15 cellular contexts compared by ENCODE assay signal in genomic region chr13:79987761-79988160, GRCh38.
A peak's percentile ranks its signal among the peaks of the same experiment; 100 is the strongest.
DNase-seq lines count a peak whose midpoint lies in the region; ATAC-seq and TF ChIP-seq lines count a peak whose summit lies in the region.
"Had no signal": no experiment of that assay in that cellular context is flagged by ENCODE, and none has a peak within 500 bp of the region (broad histone marks: within the 10 kb centered on the region; RNA-seq: fewer than 3 reads in every experiment).

No MANE protein-coding gene starts in this region.

- POLR2A ChIA-PET in IMR-90 (lab: Charles Lee; ENCODE audit: unreplicated experiment): no interaction called here

- DNase-seq in IMR-90 (no peak), adipocyte (ENCODE audit: low read depth) (no peak), foreskin keratinocyte (peak; percentile 31 to 72), smooth muscle cell (lab: John Stamatoyannopoulos, UW; ENCODE audit: unreplicated experiment) (no peak), Karpas-422 (no peak), BE2C (no peak), hepatic stellate cell (ENCODE audit: low spot score) (no peak)
- DNase-seq: CD4-positive, alpha-beta memory T cell; DMS79; GOT3; NCI-H1105 treated with DMSO at 0.1 percent for 48 hours; NCI-H187 treated with DMSO at 0.1 percent for 48 hours; NCI-H446; SHP77 had no signal

- no peak for TF ChIP-seq POLR2A in IMR-90 (IDR thresholded peaks at IDR 0.05; ENCODE audit: low read depth, low read length)

- H2AK5ac ChIP-seq in IMR-90 (ENCODE audit: low read depth, low read length): peak overlapping the region; percentile 43; the same call in 1 of the 2 replicates

- ATAC-seq in IMR-90 (ENCODE audit: low read depth) (no peak), foreskin keratinocyte (peak; percentile 76)

- in situ Hi-C loops in IMR-90 (cut with MboI; ENCODE audit: low sequenced_read_pairs): no loop called here

- H3K79me2 ChIP-seq in smooth muscle cell (ENCODE audit: low read depth): no peaks in the 10 kb centered on the region
- H3K79me2 ChIP-seq in Karpas-422 (ENCODE audit: low read length): no peaks in the 10 kb centered on the region

- H3K9me3 ChIP-seq in IMR-90 (ENCODE audit: control insufficient read depth, insufficient read depth, low read length): no peaks in the 10 kb centered on the region
- H3K9me3 ChIP-seq in adipocyte (ENCODE audit: control insufficient read depth, low read length): no peaks in the 10 kb centered on the region
- no peaks in the 10 kb centered on the region for H3K9me3 ChIP-seq in smooth muscle cell (replicated peaks; ENCODE audit: low read depth)
- H3K9me3 ChIP-seq in Karpas-422 (ENCODE audit: low read length): peaks cover 5% of the 10 kb centered on the region
- H3K9me3 ChIP-seq in BE2C: no peaks in the 10 kb centered on the region

- peak overlapping the region; percentile 55; the same call in 1 of the 2 replicates for H4K91ac ChIP-seq in IMR-90 (ENCODE audit: insufficient read depth, low read depth, low read length)

- 0 out of 3 replicates have a peak overlapping the region, but pooled peaks have one; percentile 72 for H2BK15ac ChIP-seq in IMR-90 (ENCODE audit: low read depth, low read length)

- H2BK20ac ChIP-seq in IMR-90 (ENCODE audit: low read depth, low read length): peak overlapping the region; percentile 83

- no peak overlapping the region for H3K56ac ChIP-seq in IMR-90 (ENCODE audit: extremely low read depth, insufficient read depth, low read length)

- H3K36me3 ChIP-seq in IMR-90 (ENCODE audit: control insufficient read depth, insufficient read depth, low read length): no peaks in the 10 kb centered on the region
- H3K36me3 ChIP-seq in adipocyte (ENCODE audit: control insufficient read depth, insufficient read depth, low read length, severe bottlenecking): no peaks in the 10 kb centered on the region
- no peaks in the 10 kb centered on the region for H3K36me3 ChIP-seq in smooth muscle cell (ENCODE audit: low read depth)
- no peaks in the 10 kb centered on the region for H3K36me3 ChIP-seq in Karpas-422 (ENCODE audit: insufficient read depth, low read length)
- H3K36me3 ChIP-seq in BE2C: no peaks in the 10 kb centered on the region

- H3K4me3 ChIP-seq in IMR-90 (ENCODE audit: insufficient read depth, low read depth, low read length): no peak overlapping the region
- peak overlapping the region; percentile 4 for H3K4me3 ChIP-seq in adipocyte (ENCODE audit: low read length)
- no peak overlapping the region for H3K4me3 ChIP-seq in smooth muscle cell
- H3K4me3 ChIP-seq in Karpas-422 (ENCODE audit: low read length): no peak overlapping the region
- H3K4me3 ChIP-seq in BE2C (ENCODE audit: low read depth, low read length): no peak overlapping the region

- CTCF ChIA-PET in IMR-90 (lab: Yijun Ruan, JAX): interaction anchor here (0.6 to 1.2 kb wide), 4 partner anchors 14 to 427 kb away, joined by 3 to 4 read pairs (median 4); no protein-coding TSS in a partner anchor

- BruUV-seq in IMR-90 (replicated peaks; lab: Mats Ljungman, UMichigan): no TSS peak

- H3K4me1 ChIP-seq in IMR-90 (ENCODE audit: control insufficient read depth, insufficient read depth, low read length): peaks cover 8% of the 10 kb centered on the region; the same call in 1 of the 2 replicates
- H3K4me1 ChIP-seq in adipocyte (ENCODE audit: control insufficient read depth, insufficient read depth, low read length): peaks cover 36% of the 10 kb centered on the region
- peaks cover 28% of the 10 kb centered on the region for H3K4me1 ChIP-seq in foreskin keratinocyte
- H3K4me1 ChIP-seq in smooth muscle cell (ENCODE audit: low read depth): peaks cover 17% of the 10 kb centered on the region
- H3K4me1 ChIP-seq in Karpas-422 (ENCODE audit: low read length): no peaks in the 10 kb centered on the region
- H3K4me1 ChIP-seq in BE2C: no peaks in the 10 kb centered on the region

- H3K9ac ChIP-seq in IMR-90 (ENCODE audit: low read depth, low read length): no peak overlapping the region
- H3K9ac ChIP-seq in adipocyte (ENCODE audit: low read length): peak overlapping the region; percentile 27
- H3K9ac ChIP-seq in smooth muscle cell (ENCODE audit: low read depth): no peak overlapping the region
- no peak overlapping the region for H3K9ac ChIP-seq in Karpas-422 (ENCODE audit: low read length)
- H3K9ac ChIP-seq: KMS-11 had no signal

- no peak overlapping the region for H2AFZ ChIP-seq in IMR-90 (replicated peaks; ENCODE audit: low read length, poor library complexity)
- no peak overlapping the region for H2AFZ ChIP-seq in smooth muscle cell (ENCODE audit: low read depth)
- H2AFZ ChIP-seq in Karpas-422 (ENCODE audit: low read length): no peak overlapping the region

- 0 out of 2 replicates have a peak overlapping the region, but pooled peaks have one; percentile 33 for H3K23ac ChIP-seq in IMR-90 (ENCODE audit: low read depth, low read length)

- H3K27ac ChIP-seq in IMR-90 (ENCODE audit: insufficient read depth, low read length): no peak overlapping the region; the same call in 1 of the 2 replicates
- peak overlapping the region; percentile 91 for H3K27ac ChIP-seq in foreskin keratinocyte
- peak overlapping the region; percentile 88 for H3K27ac ChIP-seq in smooth muscle cell (ENCODE audit: low read depth)
- H3K27ac ChIP-seq in Karpas-422 (ENCODE audit: low read length): no peak overlapping the region
- H3K27ac ChIP-seq: KMS-11 had no signal

- H3K4ac ChIP-seq in IMR-90 (ENCODE audit: low read depth, low read length): peak overlapping the region; percentile 58; the same call in 1 of the 2 replicates

- no peak overlapping the region for H2AK9ac ChIP-seq in IMR-90 (replicated peaks; ENCODE audit: low read depth, low read length, poor library complexity)

- H3K79me1 ChIP-seq in IMR-90 (ENCODE audit: low read depth in 1 of 2, low read length in 2 of 2): no peaks in the 10 kb centered on the region; a peak in 1 of 4 replicates

- H2BK120ac ChIP-seq in IMR-90 (ENCODE audit: low read depth, low read length): peak overlapping the region; percentile 66

- H3K27me3 ChIP-seq in IMR-90 (ENCODE audit: control insufficient read depth, insufficient read depth, low read length): no peaks in the 10 kb centered on the region
- no peaks in the 10 kb centered on the region for H3K27me3 ChIP-seq in adipocyte (replicated peaks; ENCODE audit: control insufficient read depth, insufficient read depth, low read length)
- H3K27me3 ChIP-seq in foreskin keratinocyte: no peaks in the 10 kb centered on the region
- H3K27me3 ChIP-seq in smooth muscle cell (ENCODE audit: low read depth): no peaks in the 10 kb centered on the region
- H3K27me3 ChIP-seq in Karpas-422 (ENCODE audit: low read length): no peaks in the 10 kb centered on the region
- H3K27me3 ChIP-seq in BE2C: no peaks in the 10 kb centered on the region

- peak overlapping the region; percentile 87; the same call in 1 of the 2 replicates for H4K5ac ChIP-seq in IMR-90 (ENCODE audit: low read depth, low read length)

- dilution Hi-C loops in IMR-90 (cut with HindIII; ENCODE audit: low sequenced_read_pairs, unreplicated experiment): no loop called here

- peak overlapping the region in 1 of 2 experiments; percentile 53; a peak in 1 of 4 replicates for H4K8ac ChIP-seq in IMR-90 (ENCODE audit: low read depth in 2 of 2, low read length in 2 of 2)

- peak overlapping the region; percentile 85 for H3K14ac ChIP-seq in IMR-90 (replicated peaks; ENCODE audit: low read depth, low read length)

- H4K20me1 ChIP-seq in IMR-90 (ENCODE audit: insufficient read depth, low read length) (no peaks in the 10 kb centered on the region), smooth muscle cell (ENCODE audit: low read depth) (no peaks in the 10 kb centered on the region), Karpas-422 (ENCODE audit: insufficient read depth, low read depth, low read length) (no peaks in the 10 kb centered on the region)

- no peak for TF ChIP-seq RAD21 in IMR-90 (IDR thresholded peaks at IDR 0.05; ENCODE audit: low read length)

- H3F3A ChIP-seq in smooth muscle cell (ENCODE audit: low read depth): peaks cover 15% of the 10 kb centered on the region

- H3K4me2 ChIP-seq in IMR-90 (ENCODE audit: low read depth, low read length) (peak overlapping the region; percentile 23; the same call in 1 of the 2 replicates), smooth muscle cell (peak overlapping the region; percentile 58), Karpas-422 (ENCODE audit: low read depth, low read length, poor library complexity, severe bottlenecking) (no peak overlapping the region)
- H3K4me2 ChIP-seq: KMS-11 had no signal

- H3K18ac ChIP-seq in IMR-90 (ENCODE audit: low read depth, low read length): peak overlapping the region; percentile 88; the same call in 1 of the 2 replicates

- H2BK5ac ChIP-seq in IMR-90 (ENCODE audit: low read depth, low read length, poor library complexity, severe bottlenecking): peak overlapping the region; percentile 91

- TF ChIP-seq CTCF in IMR-90 (conservative IDR thresholded peaks at IDR 0.05; ENCODE audit: low read depth, low read length) (no peak), foreskin keratinocyte (conservative IDR thresholded peaks at IDR 0.05) (no peak), smooth muscle cell (IDR thresholded peaks at IDR 0.05; ENCODE audit: borderline replicate concordance, insufficient read depth, poor library complexity, severe bottlenecking) (no peak), BE2C (IDR thresholded peaks at IDR 0.05; ENCODE audit: low read depth, low read length) (no peak)

- no peaks in the 10 kb centered on the region for H3K9me2 ChIP-seq in Karpas-422 (replicated peaks; ENCODE audit: insufficient read depth, low read length)

- intact Hi-C loops in IMR-90 (cut with micrococcal nuclease): no loop called here

- H3K9me1 ChIP-seq in IMR-90 (ENCODE audit: insufficient read depth, low read length): no peaks in the 10 kb centered on the region; the same call in 1 of the 2 replicates

TF ChIP-seq in IMR-90, 13 proteins besides CTCF, POLR2A, EP300 and RAD21:
- TF ChIP-seq CEBPB (IDR thresholded peaks at IDR 0.05; ENCODE audit: low read depth, low read length) (no peak), MAZ (IDR thresholded peaks at IDR 0.05; ENCODE audit: borderline replicate concordance, low read depth, low read length) (no peak), FOS (IDR thresholded peaks at IDR 0.05; ENCODE audit: low read depth, low read length) (no peak), NFE2L2 (IDR thresholded peaks at IDR 0.05; ENCODE audit: low read depth, low read length) (no peak), RFX5 (IDR thresholded peaks at IDR 0.05; ENCODE audit: low read depth, low read length) (no peak), SMC3 (IDR thresholded peaks at IDR 0.05; ENCODE audit: low read depth, low read length) (no peak), BHLHE40 (IDR thresholded peaks at IDR 0.05; ENCODE audit: low read depth, low read length) (no peak)
- TF ChIP-seq, protein P1, sequence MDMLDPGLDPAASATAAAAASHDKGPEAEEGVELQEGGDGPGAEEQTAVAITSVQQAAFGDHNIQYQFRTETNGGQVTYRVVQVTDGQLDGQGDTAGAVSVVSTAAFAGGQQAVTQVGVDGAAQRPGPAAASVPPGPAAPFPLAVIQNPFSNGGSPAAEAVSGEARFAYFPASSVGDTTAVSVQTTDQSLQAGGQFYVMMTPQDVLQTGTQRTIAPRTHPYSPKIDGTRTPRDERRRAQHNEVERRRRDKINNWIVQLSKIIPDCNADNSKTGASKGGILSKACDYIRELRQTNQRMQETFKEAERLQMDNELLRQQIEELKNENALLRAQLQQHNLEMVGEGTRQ (IDR thresholded peaks at IDR 0.05; ENCODE audit: low read depth, low read length): no peak
TF ChIP-seq in IMR-90: peak in this region for 0.

Comparison
In these comparisons a context has a peak if more than half of its experiments do, and no peak if none do; other contexts are left out.
1. DNase-seq: peak in foreskin keratinocyte (2 of 2); none in IMR-90 (single experiment), adipocyte (single experiment), smooth muscle cell (single experiment), Karpas-422 (single experiment), BE2C (single experiment) and hepatic stellate cell (single experiment).
2. H3K27ac ChIP-seq: peak in foreskin keratinocyte (single experiment) and smooth muscle cell (single experiment); none in IMR-90 (single experiment) and Karpas-422 (single experiment).